1 cellular context compared by ENCODE assay signal in genomic region chr19:48858984-48859710, GRCh38.
TF ChIP-seq lines count a peak whose summit lies in the region.

No MANE protein-coding gene starts in this region.

TF ChIP-seq in HepG2, 621 proteins besides CTCF, POLR2A, EP300 and RAD21:
- TF ChIP-seq AGO2 (optimal IDR thresholded peaks at IDR 0.05; ENCODE audit: low read depth, low read length) (no peak), BCL6 (CRISPR knock-in tag; IDR thresholded peaks at IDR 0.05) (no peak)
